8 cellular contexts compared by ENCODE assay signal in the genomic region with DNA sequence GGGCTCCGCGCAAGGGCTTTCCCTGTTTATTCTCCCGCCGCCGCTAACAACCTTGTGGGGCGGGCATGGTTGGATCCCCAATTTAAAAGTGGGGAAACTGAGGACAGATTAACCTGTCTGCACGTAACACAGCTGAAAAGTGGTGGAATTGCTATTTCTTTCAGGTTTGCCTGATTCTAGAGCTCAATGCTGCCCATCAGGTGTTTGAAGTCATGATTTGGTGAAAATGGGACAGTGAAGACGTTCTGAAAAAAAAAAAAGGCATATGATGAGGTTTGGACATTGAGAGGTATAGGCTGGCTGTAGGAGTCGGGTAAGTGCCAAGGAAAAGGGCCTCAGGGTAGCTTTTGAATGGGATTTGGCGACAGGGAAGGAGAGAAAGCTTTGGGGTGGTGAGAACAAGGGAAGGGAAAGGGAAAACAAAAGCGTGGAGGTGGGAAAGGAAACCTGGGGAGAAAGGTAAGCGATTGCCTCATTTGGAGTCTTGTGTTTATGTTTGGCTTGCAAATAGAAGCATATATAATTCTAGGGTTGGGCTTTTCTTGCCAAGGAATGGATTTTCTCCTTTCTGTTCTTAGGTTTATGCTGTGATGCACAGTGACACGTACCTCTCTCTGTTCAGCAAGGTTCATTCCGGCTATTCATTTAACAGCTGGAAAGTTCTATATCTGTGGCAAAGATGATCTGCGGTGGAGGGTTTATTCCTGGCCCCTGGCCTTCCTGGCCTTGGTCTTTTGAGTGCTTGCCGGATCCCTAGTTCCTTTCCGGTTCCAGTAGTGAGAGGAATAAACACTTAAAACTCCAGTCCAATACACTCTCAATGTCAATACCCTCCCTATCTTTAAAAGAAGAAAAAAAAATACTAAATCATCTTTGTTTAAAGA. TPM values are rescaled to one million over a fixed set of nuclear protein-coding genes. Genes with fewer than 3 reads are reported as not detected.
DNase-seq lines count a peak whose midpoint lies in the region; FAIRE-seq lines count a peak whose summit lies in the region.

No MANE protein-coding gene starts in this region.

- no peaks in the 10 kb centered on the region for H3K27me3 ChIP-seq in thymus (ENCODE audit: control insufficient read depth, insufficient read depth)

- H3K9me3 Mint-ChIP-seq in activated naive CD4-positive, alpha-beta T cell treated with anti-CD3 and anti-CD28 coated beads, Interleukin-2, amount 50 U/mL, for 24 hours = no peaks in the 10 kb centered on the region
- no peaks in the 10 kb centered on the region for H3K9me3 Mint-ChIP-seq in activated naive CD8-positive, alpha-beta T cell (ENCODE audit: low read depth)

- DNase-seq in activated naive CD4-positive, alpha-beta T cell (lab: John Stamatoyannopoulos, UW) = no peak
- DNase-seq in kidney tubule cell (ENCODE audit: low spot score) (peak; percentile 3), amygdala (lab: John Stamatoyannopoulos, UW) (no peak), AML-193 (lab: John Stamatoyannopoulos, UW) (no peak), RCC 7860 (ENCODE audit: low spot score) (no peak)

- peaks cover 21% of the 10 kb centered on the region for H3K4me1 ChIP-seq in thymus (ENCODE audit: control insufficient read depth, insufficient read depth, low read length)

- peak overlapping the region; percentile 87 for H3K27ac Mint-ChIP-seq in activated naive CD4-positive, alpha-beta T cell treated with anti-CD3 and anti-CD28 coated beads, Interleukin-2, amount 50 U/mL, for 24 hours
- peak overlapping the region; percentile 96 for H3K27ac Mint-ChIP-seq in activated naive CD8-positive, alpha-beta T cell

- H3K27ac ChIP-seq in thymus (ENCODE audit: low read depth) = peak overlapping the region; percentile 89

- H3K4me3 ChIP-seq in thymus (ENCODE audit: low read length) = peak overlapping the region; percentile 81

- no peaks in the 10 kb centered on the region for H3K36me3 Mint-ChIP-seq in activated naive CD4-positive, alpha-beta T cell treated with anti-CD3 and anti-CD28 coated beads, Interleukin-2, amount 50 U/mL, for 24 hours
- no peaks in the 10 kb centered on the region for H3K36me3 Mint-ChIP-seq in activated naive CD8-positive, alpha-beta T cell

- no peaks in the 10 kb centered on the region for H3K9me3 ChIP-seq in thymus (ENCODE audit: control insufficient read depth)

- no peaks in the 10 kb centered on the region for H3K36me3 ChIP-seq in thymus (ENCODE audit: control insufficient read depth, insufficient read depth)

- peaks cover 42% of the 10 kb centered on the region for H3K4me1 Mint-ChIP-seq in activated naive CD4-positive, alpha-beta T cell treated with anti-CD3 and anti-CD28 coated beads, Interleukin-2, amount 50 U/mL, for 24 hours
- peaks cover 40% of the 10 kb centered on the region for H3K4me1 Mint-ChIP-seq in activated naive CD8-positive, alpha-beta T cell (ENCODE audit: low read depth)

- WGBS in thymus = 20% methylated on average over 17 of the region's 17 CpGs

- no peak for FAIRE-seq in RCC 7860 (lab: Jason Lieb, UNC)

- no peaks in the 10 kb centered on the region for H3K27me3 Mint-ChIP-seq in activated naive CD4-positive, alpha-beta T cell treated with anti-CD3 and anti-CD28 coated beads, Interleukin-2, amount 50 U/mL, for 24 hours
- no peaks in the 10 kb centered on the region for H3K27me3 Mint-ChIP-seq in activated naive CD8-positive, alpha-beta T cell

- peak overlapping the region; percentile 94 for H3K4me3 Mint-ChIP-seq in activated naive CD4-positive, alpha-beta T cell treated with anti-CD3 and anti-CD28 coated beads, Interleukin-2, amount 50 U/mL, for 24 hours
- peak overlapping the region; percentile 96 for H3K4me3 Mint-ChIP-seq in activated naive CD8-positive, alpha-beta T cell

RNA-seq across cellular contexts. Expression of gene STIM2, which starts 2.4 kb away (rescaled TPM):
- 41.2 TPM for polyA plus RNA-seq in thymus
